18 cellular contexts compared by ENCODE assay signal in genomic region chr3:9942934-9943690, GRCh38. TPM values are rescaled to one million over a fixed set of nuclear protein-coding genes. Genes with fewer than 3 reads are reported as not detected.
A peak's percentile ranks its signal among the peaks of the same experiment; 100 is the strongest.
DNase-seq lines count a peak whose midpoint lies in the region; ATAC-seq and TF ChIP-seq lines count a peak whose summit lies in the region.
"Had no signal": no experiment of that assay in that cellular context is flagged by ENCODE, and none has a peak within 500 bp of the region (broad histone marks: within the 10 kb centered on the region; RNA-seq: fewer than 3 reads in every experiment).

No MANE protein-coding gene starts in this region.

- TF ChIP-seq CTCF in thyroid gland (IDR thresholded peaks at IDR 0.05): no peak

- no peaks in the 10 kb centered on the region for H3K9me3 Mint-ChIP-seq in activated T-cell treated with anti-CD3 and anti-CD28 coated beads, Interleukin-2, amount 50 U/mL, for 24 hours
- H3K9me3 Mint-ChIP-seq in activated T-cell treated with anti-CD3 and anti-CD28 coated beads, Interleukin-2, amount 50 U/mL, for 72 hours: no peaks in the 10 kb centered on the region
- peaks cover 0 to 1% of the 10 kb centered on the region in 2 donors for H3K9me3 Mint-ChIP-seq in stimulated activated naive B cell treated with anti-CD40 and anti-IgM and Interleukin-4, amounts not matched to agents 10 μg/mL and 1 μg/mL and 100 μg/mL, for 72 hours

- no peak overlapping the region for H3K4me3 ChIP-seq in thyroid gland (replicated peaks in 1 of 3)
- H3K4me3 ChIP-seq: SK-N-MC had no signal

- peaks cover 8% of the 10 kb centered on the region for H3K4me1 Mint-ChIP-seq in activated T-cell treated with anti-CD3 and anti-CD28 coated beads, Interleukin-2, amount 50 U/mL, for 24 hours (ENCODE audit: low read depth)
- peaks cover 6% of the 10 kb centered on the region for H3K4me1 Mint-ChIP-seq in activated T-cell treated with anti-CD3 and anti-CD28 coated beads, Interleukin-2, amount 50 U/mL, for 72 hours (ENCODE audit: low read depth)
- peaks cover 0 to 13% of the 10 kb centered on the region in 2 donors for H3K4me1 Mint-ChIP-seq in stimulated activated naive B cell treated with anti-CD40 and anti-IgM and Interleukin-4, amounts not matched to agents 10 μg/mL and 1 μg/mL and 100 μg/mL, for 72 hours

- no peak for ATAC-seq in activated T-cell treated with anti-CD3 and anti-CD28 coated beads, Interleukin-2, amount 50 U/mL, for 72 hours (replicated peaks in 1 of 2)
- no peak for ATAC-seq in stimulated activated naive B cell treated with anti-CD40 and anti-IgM and Interleukin-4, amounts not matched to agents 10 μg/mL and 1 μg/mL and 100 μg/mL, for 72 hours (replicated peaks)
- ATAC-seq in GM21447 (IDR thresholded peaks at IDR 0.05; ENCODE audit: unreplicated experiment): no peak
- no peak for ATAC-seq in GM21723 (IDR thresholded peaks at IDR 0.05; ENCODE audit: unreplicated experiment)

- peaks cover 47% of the 10 kb centered on the region for H3K36me3 Mint-ChIP-seq in activated T-cell treated with anti-CD3 and anti-CD28 coated beads, Interleukin-2, amount 50 U/mL, for 24 hours (ENCODE audit: low read depth)
- peaks cover 2% of the 10 kb centered on the region in 2 donors for H3K36me3 Mint-ChIP-seq in activated T-cell treated with anti-CD3 and anti-CD28 coated beads, Interleukin-2, amount 50 U/mL, for 72 hours (ENCODE audit: insufficient read depth in 2 of 2)
- peaks cover 21 to 40% of the 10 kb centered on the region in 2 donors for H3K36me3 Mint-ChIP-seq in stimulated activated naive B cell treated with anti-CD40 and anti-IgM and Interleukin-4, amounts not matched to agents 10 μg/mL and 1 μg/mL and 100 μg/mL, for 72 hours

- H3K27me3 ChIP-seq in thyroid gland: no peaks in the 10 kb centered on the region

- H3K27ac Mint-ChIP-seq in activated T-cell treated with anti-CD3 and anti-CD28 coated beads, Interleukin-2, amount 50 U/mL, for 24 hours: peak overlapping the region; percentile 20
- no peak overlapping the region for H3K27ac Mint-ChIP-seq in activated T-cell treated with anti-CD3 and anti-CD28 coated beads, Interleukin-2, amount 50 U/mL, for 72 hours
- H3K27ac Mint-ChIP-seq in stimulated activated naive B cell treated with anti-CD40 and anti-IgM and Interleukin-4, amounts not matched to agents 10 μg/mL and 1 μg/mL and 100 μg/mL, for 72 hours: peak overlapping the region; percentile 32

- H3K27me3 Mint-ChIP-seq in activated T-cell treated with anti-CD3 and anti-CD28 coated beads, Interleukin-2, amount 50 U/mL, for 24 hours: no peaks in the 10 kb centered on the region
- no peaks in the 10 kb centered on the region for H3K27me3 Mint-ChIP-seq in activated T-cell treated with anti-CD3 and anti-CD28 coated beads, Interleukin-2, amount 50 U/mL, for 72 hours (ENCODE audit: low read depth)
- H3K27me3 Mint-ChIP-seq in stimulated activated naive B cell treated with anti-CD40 and anti-IgM and Interleukin-4, amounts not matched to agents 10 μg/mL and 1 μg/mL and 100 μg/mL, for 72 hours: no peaks in the 10 kb centered on the region

- no peak overlapping the region for H3K4me3 Mint-ChIP-seq in activated T-cell treated with anti-CD3 and anti-CD28 coated beads, Interleukin-2, amount 50 U/mL, for 24 hours
- H3K4me3 Mint-ChIP-seq in activated T-cell treated with anti-CD3 and anti-CD28 coated beads, Interleukin-2, amount 50 U/mL, for 72 hours: no peak overlapping the region
- no peak overlapping the region for H3K4me3 Mint-ChIP-seq in stimulated activated naive B cell treated with anti-CD40 and anti-IgM and Interleukin-4, amounts not matched to agents 10 μg/mL and 1 μg/mL and 100 μg/mL, for 72 hours

- peaks cover 11 to 20% of the 10 kb centered on the region in 2 donors for H3K4me1 ChIP-seq in thyroid gland

- no peaks in the 10 kb centered on the region for H3K9me3 ChIP-seq in thyroid gland
- H3K9me3 ChIP-seq: Caco-2 had no signal

- intact Hi-C loops in thyroid gland (cut with DNase I): loop anchor here (10.0 kb wide), 1 partner anchor 82 kb away; the partner anchor contains the start of gene FANCD2

- DNase-seq in activated T-cell treated with anti-CD3 and anti-CD28 coated beads, Interleukin-2, amount 50 U/mL, for 24 hours: no peak
- DNase-seq in activated T-cell treated with anti-CD3 and anti-CD28 coated beads, Interleukin-2, amount 50 U/mL, for 72 hours: no peak
- no peak for DNase-seq in stimulated activated naive B cell treated with anti-CD40 and anti-IgM and Interleukin-4, amounts not matched to agents 10 μg/mL and 1 μg/mL and 100 μg/mL, for 72 hours
- no peak for DNase-seq in thyroid gland
- DNase-seq: Caco-2, IMR-90, NCI-H1105, NCI-H1694, NCI-H2107, NCI-H226, NCI-H524 treated with DMSO at 0.1 percent for 48 hours, Right ventricle myocardium superior had no signal

- H3K27ac ChIP-seq in angular gyrus (ENCODE audit: low read depth, low read length) (peak overlapping the region; percentile 3), thyroid gland (no peak overlapping the region)
- H3K27ac ChIP-seq: C4-2B, SK-N-MC had no signal

- peaks cover 8 to 16% of the 10 kb centered on the region in 2 donors for H3K36me3 ChIP-seq in thyroid gland

- WGBS in thyroid gland, 2 donors: 81 to 91% methylated on average over 8 to 11 of the region's 11 CpGs

- TF ChIP-seq POLR2A in GM18951 (IDR thresholded peaks at IDR 0.05; ENCODE audit: extremely low read depth, insufficient read depth, insufficient read length) (peak; percentile 13), thyroid gland (IDR thresholded peaks at IDR 0.05) (no peak)

- in situ Hi-C loops in GM18951 (cut with MboI; ENCODE audit: low sequenced_read_pairs, unreplicated experiment): no loop called here

RNA-seq across cellular contexts. Expression of gene PRRT3, which starts 9.1 kb away (rescaled TPM):
- total RNA-seq in activated T-cell treated with anti-CD3 and anti-CD28 coated beads, Interleukin-2, amount 50 U/mL, for 72 hours: 10 to 100 TPM in 1 of 2 donors, 1 to 10 TPM in 1; 7.9 to 14.5 TPM
- total RNA-seq in thyroid gland: 1 to 10 TPM; 2.8 to 8.5 (median 6.6) TPM

RNA-seq across cellular contexts. Expression of gene CRELD1, which starts 9.5 kb away (rescaled TPM):
- 10 to 100 TPM; 18.8 to 25.3 TPM for total RNA-seq in activated T-cell treated with anti-CD3 and anti-CD28 coated beads, Interleukin-2, amount 50 U/mL, for 72 hours
- 100 to 1,000 TPM in 2 of 4 donors, 10 to 100 TPM in 2; 57.3 to 192 (median 96.7) TPM for total RNA-seq in thyroid gland

RNA-seq across cellular contexts. Expression of gene IL17RC, which starts 26.2 kb away (rescaled TPM):
- total RNA-seq in activated T-cell treated with anti-CD3 and anti-CD28 coated beads, Interleukin-2, amount 50 U/mL, for 72 hours: under 1 TPM; 0.41 to 0.93 TPM
- 10 to 100 TPM; 64.2 to 70.2 (median 68.0) TPM for total RNA-seq in thyroid gland

RNA-seq across cellular contexts. Expression of gene IL17RE, which starts 40.5 kb away (rescaled TPM):
- total RNA-seq in activated T-cell treated with anti-CD3 and anti-CD28 coated beads, Interleukin-2, amount 50 U/mL, for 72 hours: 1 to 10 TPM in 1 of 2 donors, under 1 TPM in 1; 0.94 to 5.5 TPM
- 1 to 10 TPM; 3.7 to 8.1 (median 6.7) TPM for total RNA-seq in thyroid gland

RNA-seq across cellular contexts. Expression of gene EMC3, which starts 43.5 kb away (rescaled TPM):
- 10 to 100 TPM; 45.3 to 48.7 TPM for total RNA-seq in activated T-cell treated with anti-CD3 and anti-CD28 coated beads, Interleukin-2, amount 50 U/mL, for 72 hours
- 100 to 1,000 TPM in 2 of 4 donors, 10 to 100 TPM in 2; 53.1 to 160 (median 117) TPM for total RNA-seq in thyroid gland

Comparison
In these comparisons a context has a peak if more than half of its experiments do, and no peak if none do; other contexts are left out.
1. RNA of gene IL17RC, which starts 26.2 kb away (total RNA-seq): 64.2 to 70.2 TPM in thyroid gland; 0.41 to 0.93 TPM in activated T-cell treated with anti-CD3 and anti-CD28 coated beads, Interleukin-2, amount 50 U/mL, for 72 hours; every median in the first group is over 10 times any median in the second.